ENCODE assay signal across 1 cellular context in genomic region chr18:11661430-11661829, GRCh38.
TF ChIP-seq lines count a peak whose summit lies in the region.

No MANE protein-coding gene starts in this region.

TF ChIP-seq in HepG2, 621 proteins besides CTCF, POLR2A, EP300 and RAD21:
- TF ChIP-seq BRCA1 (CRISPR knock-in tag; IDR thresholded peaks at IDR 0.05) (no peak), MAFK (conservative IDR thresholded peaks at IDR 0.05 in 1 of 2, IDR thresholded peaks at IDR 0.05 in 1 of 2; ENCODE audit: low read length in 2 of 2) (peak; percentile 98 to 99), MAFF (IDR thresholded peaks at IDR 0.05; ENCODE audit: low read depth, low read length) (peak; percentile 99)
